Comparison of ENCODE assay signal across 12 cellular contexts in genomic region chr1:58997060-58997411, GRCh38.
DNase-seq lines count a peak whose midpoint lies in the region; ATAC-seq and TF ChIP-seq lines count a peak whose summit lies in the region.
"Had no signal": no experiment of that assay in that cellular context is flagged by ENCODE, and none has a peak within 500 bp of the region (broad histone marks: within the 10 kb centered on the region; RNA-seq: fewer than 3 reads in every experiment).

No MANE protein-coding gene starts in this region.

- H3K4me3 ChIP-seq in lower lobe of right lung: no peak overlapping the region

- ATAC-seq in GM19035 (IDR thresholded peaks at IDR 0.05; ENCODE audit: unreplicated experiment) (peak; percentile 57), GM21576 (IDR thresholded peaks at IDR 0.05; ENCODE audit: unreplicated experiment) (peak; percentile 75), HG03103 (IDR thresholded peaks at IDR 0.05; ENCODE audit: low read depth, unreplicated experiment) (peak; percentile 64), lower lobe of right lung (no peak)
- ATAC-seq: activated T-cell treated with anti-CD3 and anti-CD28 coated beads, Interleukin-2, amount 50 U/mL, for 4 hours; CD8-positive, alpha-beta T cell had no signal

- no peak overlapping the region for H3K27ac Mint-ChIP-seq in HFFc6
- H3K27ac Mint-ChIP-seq: CD8-positive, alpha-beta T cell had no signal

- no peaks in the 10 kb centered on the region for H3K9me3 ChIP-seq in lower lobe of right lung

- H3K27me3 ChIP-seq in lower lobe of right lung (ENCODE audit: low read depth): no peaks in the 10 kb centered on the region
- H3K27me3 ChIP-seq: brain microvascular endothelial cell had no signal

- no peaks in the 10 kb centered on the region for H3K36me3 ChIP-seq in lower lobe of right lung
- H3K36me3 ChIP-seq: brain microvascular endothelial cell had no signal

- no peak overlapping the region for H3K27ac ChIP-seq in lower lobe of right lung
- H3K27ac ChIP-seq: brain microvascular endothelial cell had no signal

- H3K4me1 Mint-ChIP-seq in HFFc6 (ENCODE audit: low read depth): no peaks in the 10 kb centered on the region

- no peak overlapping the region for H3K4me3 Mint-ChIP-seq in HFFc6
- H3K4me3 Mint-ChIP-seq: activated T-cell treated with anti-CD3 and anti-CD28 coated beads, Interleukin-2, amount 50 U/mL, for 4 hours; CD8-positive, alpha-beta T cell had no signal

- no peaks in the 10 kb centered on the region; the same call in 1 of the 2 replicates for H3K27me3 Mint-ChIP-seq in HFFc6 (ENCODE audit: insufficient read depth)

- intact Hi-C loops in lower lobe of right lung (cut with DNase I): no loop called here

- TF ChIP-seq CTCF in HFFc6 (IDR thresholded peaks at IDR 0.05): no peak
- TF ChIP-seq CTCF in lower lobe of right lung (IDR thresholded peaks at IDR 0.05): no peak

- H3K9me3 Mint-ChIP-seq in HFFc6: no peaks in the 10 kb centered on the region
- H3K9me3 Mint-ChIP-seq: activated T-cell treated with anti-CD3 and anti-CD28 coated beads, Interleukin-2, amount 50 U/mL, for 4 hours; CD8-positive, alpha-beta T cell had no signal

- H3K4me1 ChIP-seq in lower lobe of right lung: no peaks in the 10 kb centered on the region

- no peaks in the 10 kb centered on the region for H3K36me3 Mint-ChIP-seq in HFFc6 (ENCODE audit: low read depth)
- H3K36me3 Mint-ChIP-seq: CD8-positive, alpha-beta T cell had no signal

- DNase-seq in islet precursor cell: peak; percentile 10
- no peak for DNase-seq in OCI-M2 (lab: John Stamatoyannopoulos, UW; ENCODE audit: unreplicated experiment)
- no peak for DNase-seq in HFFc6
- no peak for DNase-seq in lower lobe of right lung
- DNase-seq: activated T-cell treated with anti-CD3 and anti-CD28 coated beads, Interleukin-2, amount 50 U/mL, for 4 hours; brain microvascular endothelial cell; CD8-positive, alpha-beta T cell; left ventricle myocardium superior; NCI-H2171 had no signal

Comparison
In these comparisons a context has a peak if more than half of its experiments do, and no peak if none do; other contexts are left out.
1. ATAC-seq: peak in GM19035 (single experiment), GM21576 (single experiment) and HG03103 (single experiment); none in lower lobe of right lung (0 of 2).